Comparison of ENCODE assay signal across 9 cellular contexts in the genomic region with DNA sequence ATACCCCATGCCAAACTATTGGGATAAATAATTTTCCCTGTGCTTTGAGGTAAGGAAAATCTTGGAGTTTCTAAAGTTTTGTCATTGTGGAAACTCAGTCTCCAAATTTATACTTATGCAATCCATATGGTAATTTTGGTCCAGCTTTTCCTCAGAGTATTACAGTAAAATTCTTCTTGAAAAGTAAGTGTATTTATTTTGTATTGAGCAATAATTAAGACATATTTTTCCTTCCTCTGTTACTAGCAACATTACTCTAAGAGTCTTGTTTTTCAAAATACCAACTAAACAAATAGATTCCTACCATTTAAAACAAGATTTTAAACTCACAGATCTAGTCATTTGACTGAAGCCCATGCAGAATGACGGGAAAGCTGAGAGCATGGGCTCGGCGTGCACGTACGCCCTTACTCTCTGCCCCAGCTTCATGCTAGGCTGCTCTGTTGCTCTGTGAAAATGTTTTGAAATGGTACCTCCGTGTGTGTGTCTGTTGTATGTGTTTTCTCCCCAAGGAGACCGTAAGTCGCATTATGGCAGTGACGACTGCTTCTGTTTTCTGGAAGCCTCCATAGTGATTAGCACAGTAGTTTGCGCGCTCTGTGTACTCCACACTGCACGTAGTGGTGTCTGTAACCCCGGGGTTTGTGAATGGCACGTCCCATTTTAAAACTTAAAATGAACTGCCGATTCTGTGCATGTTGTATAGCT.
DNase-seq lines count a peak whose midpoint lies in the region; ATAC-seq and TF ChIP-seq lines count a peak whose summit lies in the region.
"Had no signal": no experiment of that assay in that cellular context is flagged by ENCODE, and none has a peak within 500 bp of the region (broad histone marks: within the 10 kb centered on the region; RNA-seq: fewer than 3 reads in every experiment).

No MANE protein-coding gene starts in this region.

- H4K8ac ChIP-seq in trophoblast cell (ENCODE audit: low read depth, low read length), result no peak overlapping the region

- H3K18ac ChIP-seq in trophoblast cell (ENCODE audit: low read length), result no peak overlapping the region

- no peak overlapping the region for H4K12ac ChIP-seq in trophoblast cell (ENCODE audit: low read depth, low read length)

- peaks cover 25% of the 10 kb centered on the region for H3K36me3 Mint-ChIP-seq in activated CD4-positive, alpha-beta T cell treated with anti-CD3 and anti-CD28 coated beads, Interleukin-2, amount 10 ng/mL, durations not matched to agents 7 days and 5 days (ENCODE audit: low read depth)

- peaks cover 50% of the 10 kb centered on the region for H3K4me1 Mint-ChIP-seq in activated CD4-positive, alpha-beta T cell treated with anti-CD3 and anti-CD28 coated beads, Interleukin-2, amount 10 ng/mL, durations not matched to agents 7 days and 5 days

- DNase-seq in activated CD4-positive, alpha-beta T cell treated with anti-CD3 and anti-CD28 coated beads, Interleukin-2, amount 10 ng/mL, durations not matched to agents 7 days and 5 days, result no peak
- DNase-seq in activated CD4-positive, alpha-beta T cell treated with anti-CD3 and anti-CD28 coated beads, Interleukin-2, amount 50 U/mL, for 48 hours, result no peak
- DNase-seq in inferior parietal cortex (ENCODE audit: extremely low spot score) (peak; percentile 77), trophoblast cell (no peak)
- DNase-seq in activated CD4-positive, alpha-beta T cell treated with anti-CD3 and anti-CD28 coated beads for 1 hour, result no peak

- H2BK5ac ChIP-seq in trophoblast cell (ENCODE audit: low read depth, low read length, poor library complexity), result no peak overlapping the region

- H3K4me3 ChIP-seq in trophoblast cell (ENCODE audit: low read depth, low read length), result no peak overlapping the region
- H3K4me3 ChIP-seq: heart right ventricle had no signal

- H3K79me1 ChIP-seq in trophoblast cell (ENCODE audit: low read length), result no peaks in the 10 kb centered on the region

- H3K4me2 ChIP-seq in trophoblast cell (ENCODE audit: low read length), result no peak overlapping the region

- no peak overlapping the region for H2AK5ac ChIP-seq in trophoblast cell (ENCODE audit: low read length)

- H3K9me3 ChIP-seq in trophoblast cell (ENCODE audit: insufficient read depth, low read depth, low read length), result no peaks in the 10 kb centered on the region
- H3K9me3 ChIP-seq: heart right ventricle had no signal

- POLR2A ChIA-PET in activated CD4-positive, alpha-beta T cell treated with anti-CD3 and anti-CD28 coated beads, Interleukin-2, amount 10 ng/mL, durations not matched to agents 7 days and 5 days (lab: Charles Lee), result no interaction called here

- no peak overlapping the region for H3K4ac ChIP-seq in trophoblast cell (ENCODE audit: low read depth, low read length)

- H3K27ac ChIP-seq in temporal lobe (ENCODE audit: low read depth, low read length), result peak overlapping the region; percentile 14
- no peak overlapping the region for H3K27ac ChIP-seq in trophoblast cell (ENCODE audit: low read depth, low read length)
- H3K27ac ChIP-seq: heart right ventricle had no signal

- no peak overlapping the region for H4K91ac ChIP-seq in trophoblast cell (ENCODE audit: low read depth, low read length)

- H3K9ac ChIP-seq in trophoblast cell (ENCODE audit: low read length), result no peak overlapping the region

- ATAC-seq in SK-N-SH treated with all-trans-retinoic acid at 6 μM for 48 hours (peak; percentile 65), GM19455 (IDR thresholded peaks at IDR 0.05; ENCODE audit: unreplicated experiment) (no peak)

- H3K27me3 Mint-ChIP-seq in activated CD4-positive, alpha-beta T cell treated with anti-CD3 and anti-CD28 coated beads, Interleukin-2, amount 10 ng/mL, durations not matched to agents 7 days and 5 days, result no peaks in the 10 kb centered on the region

- CTCF ChIA-PET in activated CD4-positive, alpha-beta T cell treated with anti-CD3 and anti-CD28 coated beads, Interleukin-2, amount 10 ng/mL, durations not matched to agents 7 days and 5 days (lab: Charles Lee), result interaction anchor here (0.9 kb wide), 1 partner anchor 77 kb away, joined by 3 read pairs; no protein-coding TSS in a partner anchor

- H3K4me3 Mint-ChIP-seq in activated CD4-positive, alpha-beta T cell treated with anti-CD3 and anti-CD28 coated beads, Interleukin-2, amount 10 ng/mL, durations not matched to agents 7 days and 5 days, result peak overlapping the region; percentile 42

- no peaks in the 10 kb centered on the region for H3K79me2 ChIP-seq in trophoblast cell (ENCODE audit: control insufficient read depth, insufficient read depth, low read length, poor library complexity)

- H2BK120ac ChIP-seq in trophoblast cell (ENCODE audit: insufficient read depth, low read length, poor library complexity), result no peak overlapping the region

- no peak overlapping the region for H2BK12ac ChIP-seq in trophoblast cell (ENCODE audit: low read length)

- H3K36me3 ChIP-seq in trophoblast cell (ENCODE audit: control insufficient read depth in 1 of 2, insufficient read depth in 2 of 2, low read length in 2 of 2), result peaks cover 2 to 4% of the 10 kb centered on the region in 2 experiments

- H3K27me3 ChIP-seq in trophoblast cell (ENCODE audit: insufficient read depth, low read length), result no peaks in the 10 kb centered on the region
- H3K27me3 ChIP-seq: heart right ventricle had no signal

- H3K23ac ChIP-seq in trophoblast cell (ENCODE audit: low read length), result no peak overlapping the region

- peaks cover 0 to 2% of the 10 kb centered on the region in 2 experiments for H3K4me1 ChIP-seq in trophoblast cell (ENCODE audit: control insufficient read depth in 1 of 2, insufficient read depth in 2 of 2, low read length in 2 of 2)

- H3K14ac ChIP-seq in trophoblast cell (ENCODE audit: low read length), result no peak overlapping the region

- no CpG with 5 or more reads among the region's 15 CpGs for WGBS in trophoblast cell (ENCODE audit: extremely low coverage, insufficient coverage, insufficient read length)

- no peak overlapping the region for H2AFZ ChIP-seq in trophoblast cell (ENCODE audit: insufficient read depth, low read length, poor library complexity)

- no peaks in the 10 kb centered on the region for H3K9me3 Mint-ChIP-seq in activated CD4-positive, alpha-beta T cell treated with anti-CD3 and anti-CD28 coated beads, Interleukin-2, amount 10 ng/mL, durations not matched to agents 7 days and 5 days

- peak overlapping the region; percentile 86 for H3K27ac Mint-ChIP-seq in activated CD4-positive, alpha-beta T cell treated with anti-CD3 and anti-CD28 coated beads, Interleukin-2, amount 10 ng/mL, durations not matched to agents 7 days and 5 days

TF ChIP-seq in SK-N-SH treated with all-trans-retinoic acid at 6 μM for 48 hours, 23 proteins besides CTCF, POLR2A, EP300 and RAD21:
- 0 out of 2 replicates have a peak, but pooled peaks have one; percentile 23 for TF ChIP-seq ZC3H10 (CRISPR knock-in tag; IDR thresholded peaks at IDR 0.05)
- TF ChIP-seq CSRNP3 (CRISPR knock-in tag; IDR thresholded peaks at IDR 0.05), result no peak
- no peak for TF ChIP-seq ZNF8 (CRISPR knock-in tag; IDR thresholded peaks at IDR 0.05)
- no peak for TF ChIP-seq RARB (CRISPR knock-in tag; IDR thresholded peaks at IDR 0.05)
- no peak for TF ChIP-seq OSR1 (CRISPR knock-in tag; IDR thresholded peaks at IDR 0.05)
